ENCODE assay signal across 26 cellular contexts in genomic region chr17:72460711-72461110, GRCh38.
DNase-seq lines count a peak whose midpoint lies in the region; TF ChIP-seq lines count a peak whose summit lies in the region.
"Had no signal": no experiment of that assay in that cellular context is flagged by ENCODE, and none has a peak within 500 bp of the region (broad histone marks: within the 10 kb centered on the region; RNA-seq: fewer than 3 reads in every experiment).

No MANE protein-coding gene starts in this region.

- H3K36me3 ChIP-seq in mucosa of stomach (ENCODE audit: control insufficient read depth, insufficient read depth, low read length), result no peaks in the 10 kb centered on the region
- no peaks in the 10 kb centered on the region for H3K36me3 ChIP-seq in HAP-1 (replicated peaks)
- H3K36me3 ChIP-seq: neural progenitor cell, pancreas, tibial artery had no signal

- H3K4me3 Mint-ChIP-seq in type B pancreatic cell, result no peak overlapping the region
- H3K4me3 Mint-ChIP-seq: activated naive CD8-positive, alpha-beta T cell; activated T-helper 17 cell treated with anti-CD3 and anti-CD28 coated beads, Interleukin-2, amount 50 U/mL, for 72 hours; neural progenitor cell; T-cell had no signal

- H3K4me1 ChIP-seq in mucosa of stomach (ENCODE audit: control insufficient read depth, insufficient read depth, low read length) (peaks cover 85% of the 10 kb centered on the region), HAP-1 (no peaks in the 10 kb centered on the region)

- peaks cover 74% of the 10 kb centered on the region for H3K4me1 Mint-ChIP-seq in type B pancreatic cell (ENCODE audit: unreplicated experiment)
- H3K4me1 Mint-ChIP-seq: activated T-helper 17 cell treated with anti-CD3 and anti-CD28 coated beads, Interleukin-2, amount 50 U/mL, for 72 hours; T-cell had no signal

- in situ Hi-C loops in HAP-1 (cut with MboI; ENCODE audit: low sequenced_read_pairs), result no loop called here

- H3K36me3 Mint-ChIP-seq in type B pancreatic cell, result peaks cover 18% of the 10 kb centered on the region
- H3K36me3 Mint-ChIP-seq: activated naive CD8-positive, alpha-beta T cell; neural progenitor cell; T-cell had no signal

- H3K27ac Mint-ChIP-seq in type B pancreatic cell, result peak overlapping the region; percentile 97
- H3K27ac Mint-ChIP-seq: activated naive CD8-positive, alpha-beta T cell; activated T-helper 17 cell treated with anti-CD3 and anti-CD28 coated beads, Interleukin-2, amount 50 U/mL, for 72 hours; neural progenitor cell; T-cell had no signal

- H3K9me3 Mint-ChIP-seq in type B pancreatic cell, result no peaks in the 10 kb centered on the region
- H3K9me3 Mint-ChIP-seq: activated T-helper 17 cell treated with anti-CD3 and anti-CD28 coated beads, Interleukin-2, amount 50 U/mL, for 72 hours; T-cell had no signal

- no peak overlapping the region for H3K4me3 ChIP-seq in mucosa of stomach (ENCODE audit: low read length)
- H3K4me3 ChIP-seq in HAP-1, result no peak overlapping the region
- H3K4me3 ChIP-seq: K562, neural progenitor cell, pancreas, tibial artery had no signal

- peak overlapping the region; percentile 97 for H3K27ac ChIP-seq in epithelial cell of prostate
- H3K27ac ChIP-seq: 22Rv1, neural progenitor cell, pancreas, tibial artery had no signal

- H3K9me3 ChIP-seq in mucosa of stomach (ENCODE audit: control insufficient read depth, low read length) (no peaks in the 10 kb centered on the region), HAP-1 (no peaks in the 10 kb centered on the region)
- H3K9me3 ChIP-seq: pancreas, tibial artery had no signal

- H3K27me3 ChIP-seq in mucosa of stomach (ENCODE audit: control insufficient read depth, insufficient read depth, low read length) (no peaks in the 10 kb centered on the region), HAP-1 (ENCODE audit: low read depth) (no peaks in the 10 kb centered on the region)
- H3K27me3 ChIP-seq: neural progenitor cell, pancreas, tibial artery had no signal

- DNase-seq in activated effector memory CD4-positive, alpha-beta T cell treated with anti-CD3 and anti-CD28 coated beads, Interleukin-2, amount 50 U/mL, for 16 hours, result peak; percentile 17
- no peak for DNase-seq in activated effector memory CD4-positive, alpha-beta T cell treated with Interleukin-2 at 50 U/mL for 16 hours
- DNase-seq in epithelial cell of prostate (ENCODE audit: low read depth, low spot score), result no peak
- DNase-seq in type B pancreatic cell (ENCODE audit: extremely low spot score, unreplicated experiment), result no peak
- no peak for DNase-seq in NCI-H2196 treated with DMSO at 0.1 percent for 48 hours (lab: John Stamatoyannopoulos, UW; ENCODE audit: unreplicated experiment)
- no peak for DNase-seq in MV-4-11 (lab: John Stamatoyannopoulos, UW)
- DNase-seq in HAP-1 (ENCODE audit: low spot score in 2 of 2), result no peak
- DNase-seq: activated CD4-positive, alpha-beta T cell treated with anti-CD3 and anti-CD28 coated beads for 48 hours; anterior cingulate cortex; Calu3; DND-41; NCI-H1417; NCI-H2081; NCI-H2227 treated with DMSO at 0.1 percent for 48 hours; NCI-H526 treated with DMSO at 0.1 percent for 48 hours; pancreas; right cardiac atrium; stimulated activated CD8-positive, alpha-beta memory T cell treated with anti-CD3 and anti-CD28 coated beads, Interleukin-4, amount 100 ng/mL, for 48 hours; T-cell; tibial artery had no signal

- TF ChIP-seq CTCF in type B pancreatic cell (conservative IDR thresholded peaks at IDR 0.05), result no peak

- no peaks in the 10 kb centered on the region for H3K27me3 Mint-ChIP-seq in type B pancreatic cell
- H3K27me3 Mint-ChIP-seq: activated naive CD8-positive, alpha-beta T cell; T-cell had no signal

- peak overlapping the region; percentile 2 for H3K9ac ChIP-seq in mucosa of stomach (ENCODE audit: low read length)
- H3K9ac ChIP-seq: neural progenitor cell had no signal
